ENCODE assay signal across 31 cellular contexts in genomic region chr18:44815108-44815507, GRCh38.
"Had no signal": no experiment of that assay in that cellular context is flagged by ENCODE, and none has a peak within 500 bp of the region (broad histone marks: within the 10 kb centered on the region; RNA-seq: fewer than 3 reads in every experiment).

No MANE protein-coding gene starts in this region.

- H3K36me3 Mint-ChIP-seq: activated naive CD8-positive, alpha-beta T cell treated with anti-CD3 and anti-CD28 coated beads for 36 hours had no signal

- H3K27ac ChIP-seq: cardiac muscle cell, SJSA1 had no signal

- H3K4me3 ChIP-seq: cardiac muscle cell, MG63, SJSA1 had no signal

- H3K36me3 ChIP-seq: cardiac muscle cell, MG63, SJSA1 had no signal

- ATAC-seq: activated CD8-positive, alpha-beta T cell treated with anti-CD3 and anti-CD28 coated beads for 36 hours; activated T-cell treated with anti-CD3 and anti-CD28 coated beads, Interleukin-2, amount 50 U/mL, for 72 hours; activated T-helper 17 cell treated with anti-CD3 and anti-CD28 coated beads, Interleukin-2, amount 50 U/mL, for 72 hours; Panc1 had no signal

- H3K9ac ChIP-seq: SK-N-SH had no signal

- H3K9me3 ChIP-seq: MG63, SJSA1, SK-N-SH had no signal

- H3K4me3 Mint-ChIP-seq: activated CD4-positive, alpha-beta T cell treated with anti-CD3 and anti-CD28 coated beads, Interleukin-2, amount 10 ng/mL, durations not matched to agents 24 days and 14 days; activated CD8-positive, alpha-beta T cell treated with anti-CD3 and anti-CD28 coated beads for 36 hours; activated naive CD8-positive, alpha-beta T cell treated with anti-CD3 and anti-CD28 coated beads for 36 hours; activated T-cell treated with anti-CD3 and anti-CD28 coated beads, Interleukin-2, amount 50 U/mL, for 72 hours; activated T-helper 17 cell treated with anti-CD3 and anti-CD28 coated beads, Interleukin-2, amount 50 U/mL, for 72 hours; T-helper 1 cell treated with Interleukin-12 subunit alpha and Interleukin-12 subunit beta and Interleukin-4 antibody, amounts not matched to agents 30 μg/mL and 1 μg/mL, for 36 hours; T-helper 2 cell treated with Interferon-gamma antibody and Interleukin-4, amounts not matched to agents 5 μg/mL and 100 μg/mL, for 36 hours had no signal

- DNase-seq: activated CD4-positive, alpha-beta T cell treated with anti-CD3 and anti-CD28 coated beads, Interleukin-2, amount 10 ng/mL, durations not matched to agents 24 days and 14 days; activated CD4-positive, alpha-beta T cell treated with anti-CD3 and anti-CD28 coated beads, Interleukin-2, amount 50 U/mL, for 4 hours; activated CD8-positive, alpha-beta T cell treated with anti-CD3 and anti-CD28 coated beads for 36 hours; activated effector memory CD4-positive, alpha-beta T cell treated with anti-CD3 and anti-CD28 coated beads, Interleukin-2, amount 50 U/mL, for 16 hours; activated naive CD4-positive, alpha-beta T cell; activated naive CD4-positive, alpha-beta T cell treated with anti-CD3 and anti-CD28 coated beads, Interleukin-2, amount 50 U/mL, for 16 hours; activated naive CD8-positive, alpha-beta T cell treated with anti-CD3 and anti-CD28 coated beads for 36 hours; activated T-cell treated with anti-CD3 and anti-CD28 coated beads, Interleukin-2, amount 50 U/mL, for 1 hour; activated T-cell treated with anti-CD3 and anti-CD28 coated beads, Interleukin-2, amount 50 U/mL, for 72 hours; amniotic stem cell; aorta; Kasumi-1; KG1; MG63; NCI-H1048; NCI-H1105 treated with DMSO at 0.1 percent for 48 hours; NCI-H1436; NCI-H1694; NCI-H1930; NCI-H2081 treated with DMSO at 0.1 percent for 48 hours; NCI-H345; NCI-H524 treated with DMSO at 0.1 percent for 48 hours; SHP77 treated with DMSO at 0.1 percent for 48 hours; SK-N-SH had no signal

- H3K27ac Mint-ChIP-seq: activated CD4-positive, alpha-beta T cell treated with anti-CD3 and anti-CD28 coated beads, Interleukin-2, amount 10 ng/mL, durations not matched to agents 24 days and 14 days; activated CD8-positive, alpha-beta T cell treated with anti-CD3 and anti-CD28 coated beads for 36 hours; activated naive CD8-positive, alpha-beta T cell treated with anti-CD3 and anti-CD28 coated beads for 36 hours; activated T-cell treated with anti-CD3 and anti-CD28 coated beads, Interleukin-2, amount 50 U/mL, for 72 hours; activated T-helper 17 cell treated with anti-CD3 and anti-CD28 coated beads, Interleukin-2, amount 50 U/mL, for 72 hours; T-helper 1 cell treated with Interleukin-12 subunit alpha and Interleukin-12 subunit beta and Interleukin-4 antibody, amounts not matched to agents 30 μg/mL and 1 μg/mL, for 36 hours; T-helper 2 cell treated with Interferon-gamma antibody and Interleukin-4, amounts not matched to agents 5 μg/mL and 100 μg/mL, for 36 hours had no signal

- FAIRE-seq: TTC549 had no signal

- H3K27me3 ChIP-seq: cardiac muscle cell, MG63, SJSA1 had no signal

- H3K9me3 Mint-ChIP-seq: activated CD8-positive, alpha-beta T cell treated with anti-CD3 and anti-CD28 coated beads for 36 hours; activated T-cell treated with anti-CD3 and anti-CD28 coated beads, Interleukin-2, amount 50 U/mL, for 72 hours; activated T-helper 17 cell treated with anti-CD3 and anti-CD28 coated beads, Interleukin-2, amount 50 U/mL, for 72 hours; T-helper 1 cell treated with Interleukin-12 subunit alpha and Interleukin-12 subunit beta and Interleukin-4 antibody, amounts not matched to agents 30 μg/mL and 1 μg/mL, for 36 hours; T-helper 2 cell treated with Interferon-gamma antibody and Interleukin-4, amounts not matched to agents 5 μg/mL and 100 μg/mL, for 36 hours had no signal
